9 cellular contexts compared by ENCODE assay signal in genomic region chr9:137083418-137084004, GRCh38. TPM values are rescaled to one million over a fixed set of nuclear protein-coding genes. Genes with fewer than 3 reads are reported as not detected.
A peak's percentile ranks its signal among the peaks of the same experiment; 100 is the strongest.
DNase-seq lines count a peak whose midpoint lies in the region; ATAC-seq and TF ChIP-seq lines count a peak whose summit lies in the region.
"Had no signal": no experiment of that assay in that cellular context is flagged by ENCODE, and none has a peak within 500 bp of the region (broad histone marks: within the 10 kb centered on the region; RNA-seq: fewer than 3 reads in every experiment).

No MANE protein-coding gene starts in this region.

- TF ChIP-seq CTCF in Calu3 (IDR thresholded peaks at IDR 0.05; ENCODE audit: unreplicated experiment): no peak
- no peak for TF ChIP-seq CTCF in brain (conservative IDR thresholded peaks at IDR 0.05)

- CTCF ChIA-PET in Calu3 (lab: Charles Lee): interaction anchor here (0.7 to 1.2 kb wide), 2 partner anchors 9 to 37 kb away, joined by 3 read pairs; no protein-coding TSS in a partner anchor

- H3K4me3 Mint-ChIP-seq in Calu3 (ENCODE audit: low read depth, unreplicated experiment) (no peak overlapping the region), brain (peak overlapping the region in 4 of 5 experiments; percentile 33 to 63 (median 38))

- H3K27me3 Mint-ChIP-seq in Calu3 (ENCODE audit: unreplicated experiment) (no peaks in the 10 kb centered on the region), brain (peaks cover 64% of the 10 kb centered on the region)

- DNase-seq in Calu3: peak; percentile 81
- DNase-seq in LoVo (ENCODE audit: low spot score): peak; percentile 85
- no peak for DNase-seq in NCI-H1048 (lab: John Stamatoyannopoulos, UW)
- DNase-seq in NCI-H187 treated with DMSO at 0.1 percent for 48 hours (lab: John Stamatoyannopoulos, UW): no peak
- no peak for DNase-seq in NCI-H1436 treated with DMSO at 0.1 percent for 48 hours (lab: John Stamatoyannopoulos, UW)

- no TSS peak for BruUV-seq in Calu3 (replicated peaks; lab: Mats Ljungman, UMichigan)

- H3K36me3 Mint-ChIP-seq in Calu3 (ENCODE audit: insufficient read depth, unreplicated experiment): peaks cover 40% of the 10 kb centered on the region
- H3K36me3 Mint-ChIP-seq in brain: peaks cover 6% of the 10 kb centered on the region

- H3K9me3 ChIP-seq in mesodermal cell (ENCODE audit: control insufficient read depth, low read length): no peaks in the 10 kb centered on the region
- H3K9me3 ChIP-seq: ovary had no signal

- H3K4me3 ChIP-seq in mesodermal cell (ENCODE audit: extremely low read depth, insufficient read depth, low read length, poor library complexity, severe bottlenecking): no peak overlapping the region
- H3K4me3 ChIP-seq: ovary had no signal

- H3K27ac ChIP-seq in mesodermal cell (ENCODE audit: low read depth, low read length, severe bottlenecking): peak overlapping the region; percentile 53
- H3K27ac ChIP-seq: ovary had no signal

- peaks cover 23% of the 10 kb centered on the region for H3K4me1 ChIP-seq in mesodermal cell (ENCODE audit: control insufficient read depth, insufficient read depth, low read length, poor library complexity, severe bottlenecking)

- H3K27ac Mint-ChIP-seq in Calu3 (ENCODE audit: unreplicated experiment): peak overlapping the region; percentile 27
- peak overlapping the region in 3 of 5 experiments; percentile 11 to 93 (median 67) for H3K27ac Mint-ChIP-seq in brain

- H3K36me3 ChIP-seq in mesodermal cell (ENCODE audit: control insufficient read depth, insufficient read depth, low read length): peaks cover 9% of the 10 kb centered on the region
- H3K36me3 ChIP-seq: ovary had no signal

- no peak for ATAC-seq in HG02610 (IDR thresholded peaks at IDR 0.05; ENCODE audit: unreplicated experiment)

- intact Hi-C loops in Calu3 (cut with micrococcal nuclease; ENCODE audit: unreplicated experiment): no loop called here

- no peaks in the 10 kb centered on the region for H3K9me3 Mint-ChIP-seq in Calu3 (ENCODE audit: low read depth, unreplicated experiment)
- peaks cover 0 to 2% (median 0%) of the 10 kb centered on the region in 5 experiments for H3K9me3 Mint-ChIP-seq in brain

- H3K4me1 Mint-ChIP-seq in Calu3 (ENCODE audit: low read depth, unreplicated experiment): peaks cover 6% of the 10 kb centered on the region
- H3K4me1 Mint-ChIP-seq in brain: peaks cover 25% of the 10 kb centered on the region

- 49 to 55% methylated on average over 5 to 7 of the region's 10 CpGs for WGBS in mesodermal cell (ENCODE audit: insufficient coverage in 2 of 2), 2 experiments

RNA-seq across cellular contexts. Expression of gene MAN1B1, which starts 3.3 kb away (rescaled TPM):
- 61.4 and 65.6 TPM in 2 replicates for total RNA-seq in Calu3 (2022)
- polyA plus RNA-seq in brain (ENCODE audit: insufficient read depth, low read depth, low replicate concordance): 65.1 TPM
- 55.1 TPM for polyA plus RNA-seq in mesodermal cell (2013, experiment 1 of 2)
- 46.1 TPM for polyA plus RNA-seq in mesodermal cell (2013, experiment 2 of 2)

RNA-seq across cellular contexts. Expression of gene UAP1L1, which starts 6.2 kb away (rescaled TPM):
- total RNA-seq in Calu3 (2022): 9.1 and 10.8 TPM in 2 replicates
- 24.1 TPM for polyA plus RNA-seq in brain (ENCODE audit: insufficient read depth, low read depth, low replicate concordance)
- 5.8 TPM for polyA plus RNA-seq in mesodermal cell (2013, experiment 1 of 2)
- 5.2 TPM for polyA plus RNA-seq in mesodermal cell (2013, experiment 2 of 2)

RNA-seq across cellular contexts. Expression of gene SAPCD2, which starts 13.2 kb away (rescaled TPM):
- total RNA-seq in Calu3 (2022): 38.4 and 41.1 TPM in 2 replicates
- polyA plus RNA-seq in brain (ENCODE audit: insufficient read depth, low read depth, low replicate concordance): 65.8 TPM
- polyA plus RNA-seq in mesodermal cell (2013, experiment 1 of 2): 9.4 TPM
- 11.6 TPM for polyA plus RNA-seq in mesodermal cell (2013, experiment 2 of 2)

RNA-seq across cellular contexts. Expression of gene ENTPD2, which starts 29.6 kb away (rescaled TPM):
- 3.8 and 5.8 TPM in 2 replicates for total RNA-seq in Calu3 (2022)
- polyA plus RNA-seq in brain (ENCODE audit: insufficient read depth, low read depth, low replicate concordance): 66.8 TPM
- polyA plus RNA-seq in mesodermal cell (2013, experiment 1 of 2): 0.44 TPM
- not detected for polyA plus RNA-seq in mesodermal cell (2013, experiment 2 of 2)

RNA-seq across cellular contexts. Expression of gene DPP7, which starts 31.0 kb away (rescaled TPM):
- total RNA-seq in Calu3 (2022): 51.6 and 76.8 TPM in 2 replicates
- polyA plus RNA-seq in brain (ENCODE audit: insufficient read depth, low read depth, low replicate concordance): 107 TPM
- polyA plus RNA-seq in mesodermal cell (2013, experiment 1 of 2): 39.7 TPM
- 31.8 TPM for polyA plus RNA-seq in mesodermal cell (2013, experiment 2 of 2)

Comparison
In these comparisons a context has a peak if more than half of its experiments do, and no peak if none do; other contexts are left out.
1. DNase-seq: peak in Calu3 (single experiment) and LoVo (single experiment); none in NCI-H1048 (single experiment), NCI-H187 treated with DMSO at 0.1 percent for 48 hours (single experiment) and NCI-H1436 treated with DMSO at 0.1 percent for 48 hours (single experiment).